In the genomic region with DNA sequence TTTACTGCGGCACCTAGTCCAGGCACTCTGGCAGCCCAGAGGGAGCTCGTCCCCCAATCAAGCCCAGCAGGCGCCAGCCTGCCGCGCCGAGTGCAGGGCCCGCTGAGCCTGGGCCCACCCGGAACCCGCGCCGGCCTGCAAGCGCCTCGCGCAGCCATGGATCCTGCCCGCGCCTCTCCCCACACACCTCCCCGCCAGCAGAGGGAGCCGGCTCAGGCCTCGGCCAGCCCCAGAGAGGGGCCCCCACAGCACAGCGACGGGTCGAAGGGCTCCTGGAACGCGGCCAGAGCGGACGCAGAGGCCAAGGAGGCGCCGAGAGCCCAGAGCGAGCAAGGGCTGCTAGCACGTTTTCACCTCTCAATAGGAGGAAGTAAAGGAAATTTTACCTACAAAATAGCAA, we compare ENCODE assay signal across 21 cellular contexts.
"Had no signal": no experiment of that assay in that cellular context is flagged by ENCODE, and none has a peak within 500 bp of the region (broad histone marks: within the 10 kb centered on the region; RNA-seq: fewer than 3 reads in every experiment).

No MANE protein-coding gene starts in this region.

- H3K4me1 ChIP-seq: left lung, neural progenitor cell, parathyroid adenoma, right atrium auricular region, sigmoid colon, tibial nerve, upper lobe of left lung had no signal

- H3K27me3 ChIP-seq: left lung, neural progenitor cell, right atrium auricular region, sigmoid colon, tibial nerve, upper lobe of left lung had no signal

- H3K36me3 Mint-ChIP-seq: naive thymus-derived CD4-positive, alpha-beta T cell; neural progenitor cell; stimulated activated memory B cell treated with anti-CD40 and anti-IgM and Interleukin-4, amounts not matched to agents 10 μg/mL and 1 μg/mL and 100 μg/mL, for 72 hours had no signal

- H3K36me3 ChIP-seq: left lung, neural progenitor cell, right atrium auricular region, sigmoid colon, thoracic aorta, tibial nerve, upper lobe of left lung had no signal

- H3K27me3 Mint-ChIP-seq: effector memory CD8-positive, alpha-beta T cell; naive thymus-derived CD4-positive, alpha-beta T cell; progenitor cell of endocrine pancreas; stimulated activated memory B cell treated with anti-CD40 and anti-IgM and Interleukin-4, amounts not matched to agents 10 μg/mL and 1 μg/mL and 100 μg/mL, for 72 hours had no signal

- H3K4me3 Mint-ChIP-seq: effector memory CD8-positive, alpha-beta T cell; naive thymus-derived CD4-positive, alpha-beta T cell; nephron; neural progenitor cell; stimulated activated memory B cell treated with anti-CD40 and anti-IgM and Interleukin-4, amounts not matched to agents 10 μg/mL and 1 μg/mL and 100 μg/mL, for 72 hours had no signal

- H3K79me2 ChIP-seq: parathyroid adenoma had no signal

- ATAC-seq: effector memory CD8-positive, alpha-beta T cell; left lung; naive thymus-derived CD4-positive, alpha-beta T cell; stimulated activated memory B cell treated with anti-CD40 and anti-IgM and Interleukin-4, amounts not matched to agents 10 μg/mL and 1 μg/mL and 100 μg/mL, for 72 hours; stimulated activated naive CD8-positive, alpha-beta T cell treated with anti-CD3 and anti-CD28 coated beads, Interleukin-15, Interleukin-2, amounts not matched to agents 100 U/mL and 50 U/mL, for 24 hours had no signal

- H3K9me3 Mint-ChIP-seq: stimulated activated memory B cell treated with anti-CD40 and anti-IgM and Interleukin-4, amounts not matched to agents 10 μg/mL and 1 μg/mL and 100 μg/mL, for 72 hours had no signal

- H3K4me3 ChIP-seq: left lung, neural progenitor cell, right atrium auricular region, sigmoid colon, thoracic aorta, tibial nerve, upper lobe of left lung had no signal

- H3K9me3 ChIP-seq: right atrium auricular region, thoracic aorta had no signal

- H3K27ac ChIP-seq: left lung, neural progenitor cell, parathyroid adenoma, right atrium auricular region, sigmoid colon, thoracic aorta, tibial nerve, upper lobe of left lung had no signal

- H3K4me1 Mint-ChIP-seq: naive thymus-derived CD4-positive, alpha-beta T cell; nephron; neural progenitor cell; stimulated activated memory B cell treated with anti-CD40 and anti-IgM and Interleukin-4, amounts not matched to agents 10 μg/mL and 1 μg/mL and 100 μg/mL, for 72 hours had no signal

- H3K27ac Mint-ChIP-seq: effector memory CD8-positive, alpha-beta T cell; naive thymus-derived CD4-positive, alpha-beta T cell; nephron; neural progenitor cell; progenitor cell of endocrine pancreas; stimulated activated memory B cell treated with anti-CD40 and anti-IgM and Interleukin-4, amounts not matched to agents 10 μg/mL and 1 μg/mL and 100 μg/mL, for 72 hours had no signal

- H2AFZ ChIP-seq: neural progenitor cell, parathyroid adenoma had no signal

- H3K9ac ChIP-seq: neural progenitor cell, parathyroid adenoma had no signal

- DNase-seq: cortex of kidney; effector memory CD8-positive, alpha-beta T cell; hypothalamus; kidney; mesenchymal stem cell; midbrain; naive thymus-derived CD4-positive, alpha-beta T cell; sigmoid colon; stimulated activated CD4-positive, alpha-beta T cell treated with anti-CD3 and anti-CD28 coated beads, Interleukin-4, amount 100 ng/mL, for 4 hours; stimulated activated naive CD8-positive, alpha-beta T cell treated with anti-CD3 and anti-CD28 coated beads, Interleukin-15, Interleukin-2, amounts not matched to agents 100 U/mL and 50 U/mL, for 24 hours; substantia nigra had no signal

- H3K4me2 ChIP-seq: neural progenitor cell had no signal
